Comparison of ENCODE assay signal across 8 cellular contexts in the genomic region with DNA sequence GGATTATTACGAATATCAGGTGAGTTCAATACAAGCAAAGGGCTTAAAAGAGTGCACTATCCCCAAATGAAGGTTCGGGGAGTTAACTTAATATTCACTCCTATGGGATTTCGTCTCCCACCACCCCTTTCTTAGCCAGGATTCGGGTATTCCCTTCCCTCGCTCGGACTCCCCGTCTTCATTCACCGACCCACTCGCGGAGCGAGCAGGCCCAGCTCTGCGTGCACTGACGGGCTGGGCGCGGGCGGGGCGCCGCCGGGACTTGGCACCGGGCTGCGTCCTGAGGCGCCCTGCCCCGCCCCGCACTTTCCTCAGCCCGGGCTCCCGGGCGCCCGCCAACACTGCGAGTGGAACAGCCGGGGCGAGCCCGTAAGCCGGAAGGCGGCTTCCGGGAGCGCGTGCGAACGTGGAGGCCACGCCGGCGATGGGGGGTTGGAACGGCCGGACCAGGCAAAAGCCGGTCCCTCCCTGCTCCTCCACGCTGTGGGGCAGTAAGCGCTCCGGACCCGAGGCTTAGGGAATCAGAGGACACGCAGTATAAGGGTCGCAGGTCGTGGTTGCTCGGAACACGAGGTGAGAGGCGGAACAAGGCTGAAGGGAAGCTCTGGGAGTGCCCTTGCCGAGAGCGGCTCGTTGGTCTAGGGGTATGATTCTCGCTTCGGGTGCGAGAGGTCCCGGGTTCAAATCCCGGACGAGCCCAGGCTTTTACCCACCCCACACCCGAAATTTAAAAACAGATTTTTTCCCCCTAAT. TPM values are rescaled to one million over a fixed set of nuclear protein-coding genes. Genes with fewer than 3 reads are reported as not detected.
DNase-seq lines count a peak whose midpoint lies in the region; ATAC-seq and TF ChIP-seq lines count a peak whose summit lies in the region.

No MANE protein-coding gene starts in this region.

- H3K27ac ChIP-seq in coronary artery (peak overlapping the region; percentile 86 to 96), liver (ENCODE audit: low read depth in 1 of 2, low read length in 2 of 2) (peak overlapping the region; percentile 89 to 95)

- peaks cover 0 to 27% (median 10%) of the 10 kb centered on the region in 4 donors for H3K4me1 ChIP-seq in liver (ENCODE audit: control insufficient read depth in 4 of 4, insufficient read depth in 4 of 4, low read length in 3 of 4)

- H3K4me3 Mint-ChIP-seq in activated CD4-positive, alpha-beta T cell treated with anti-CD3 and anti-CD28 coated beads, Interleukin-2, amount 10 ng/mL, durations not matched to agents 24 days and 14 days: peak overlapping the region; percentile 96

- H3K9me3 ChIP-seq in liver (ENCODE audit: control insufficient read depth in 4 of 4, low read length in 3 of 4): no peaks in the 10 kb centered on the region

- no peaks in the 10 kb centered on the region for H3K9me3 Mint-ChIP-seq in activated CD4-positive, alpha-beta T cell treated with anti-CD3 and anti-CD28 coated beads, Interleukin-2, amount 10 ng/mL, durations not matched to agents 24 days and 14 days

- peaks cover 3% of the 10 kb centered on the region; the same call in 1 of the 2 replicates for H3K27me3 ChIP-seq in BJ (ENCODE audit: control insufficient read depth, insufficient read depth, low read length)
- no peaks in the 10 kb centered on the region for H3K27me3 ChIP-seq in liver (ENCODE audit: control insufficient read depth in 4 of 4, insufficient read depth in 4 of 4, low read length in 3 of 4)

- H3K9ac ChIP-seq in liver (ENCODE audit: low read depth in 1 of 2, low read length in 2 of 2): peak overlapping the region; percentile 69 to 75

- under 1% methylated on average over 65 of the region's 65 CpGs for WGBS in liver

- TF ChIP-seq RAD21 in liver (IDR thresholded peaks at IDR 0.05): no peak

- H3K27me3 Mint-ChIP-seq in activated CD4-positive, alpha-beta T cell treated with anti-CD3 and anti-CD28 coated beads, Interleukin-2, amount 10 ng/mL, durations not matched to agents 24 days and 14 days: peaks cover 13% of the 10 kb centered on the region

- CTCF ChIA-PET in BJ (lab: Yijun Ruan, JAX): interaction anchor here (1.2 to 2.5 kb wide), 12 partner anchors 10 to 368 kb away, joined by 3 to 11 read pairs (median 6); no protein-coding TSS in a partner anchor

- H3K27ac Mint-ChIP-seq in activated CD4-positive, alpha-beta T cell treated with anti-CD3 and anti-CD28 coated beads, Interleukin-2, amount 10 ng/mL, durations not matched to agents 24 days and 14 days: peak overlapping the region; percentile 98

- intact Hi-C loops in activated CD4-positive, alpha-beta T cell treated with anti-CD3 and anti-CD28 coated beads, Interleukin-2, amount 10 ng/mL, durations not matched to agents 24 days and 14 days (cut with micrococcal nuclease): loop anchor here (2.0 to 10.0 kb wide), 3 partner anchors 85 to 489 kb away; partner anchors contain the start of gene POU2F1

- peaks cover 3% of the 10 kb centered on the region for H3K36me3 Mint-ChIP-seq in activated CD4-positive, alpha-beta T cell treated with anti-CD3 and anti-CD28 coated beads, Interleukin-2, amount 10 ng/mL, durations not matched to agents 24 days and 14 days (ENCODE audit: low read depth)

- H3K4me3 ChIP-seq in BJ (ENCODE audit: low read depth, low read length): peak overlapping the region; percentile 77
- peak overlapping the region; percentile 89 for H3K4me3 ChIP-seq in coronary artery
- H3K4me3 ChIP-seq in liver (ENCODE audit: low read depth in 1 of 3, low read length in 3 of 3): peak overlapping the region; percentile 64 to 97 (median 79)

- DNase-seq in BJ (ENCODE audit: low read depth) (peak; percentile 35), NCI-H524 (lab: John Stamatoyannopoulos, UW) (peak; percentile 67 to 84), coronary artery (ENCODE audit: low spot score) (peak; percentile 93)
- DNase-seq in activated CD4-positive, alpha-beta T cell treated with anti-CD3 and anti-CD28 coated beads, Interleukin-2, amount 10 ng/mL, durations not matched to agents 24 days and 14 days: peak; percentile 95
- DNase-seq in stimulated activated CD4-positive, alpha-beta T cell treated with anti-CD3 and anti-CD28 coated beads, Interleukin-4, amount 100 ng/mL, for 1 hour: peak; percentile 89

- H3K36me3 ChIP-seq in BJ (ENCODE audit: control insufficient read depth, insufficient read depth, low read length) (no peaks in the 10 kb centered on the region), liver (ENCODE audit: control insufficient read depth in 4 of 4, insufficient read depth in 3 of 4, low read depth in 1 of 4, low read length in 3 of 4) (no peaks in the 10 kb centered on the region)

- POLR2A ChIA-PET in BJ (lab: Charles Lee): interaction anchor here (0.6 kb wide), 3 partner anchors 65 to 419 kb away, joined by 3 to 7 read pairs (median 3); no protein-coding TSS in a partner anchor

- H3K4me1 Mint-ChIP-seq in activated CD4-positive, alpha-beta T cell treated with anti-CD3 and anti-CD28 coated beads, Interleukin-2, amount 10 ng/mL, durations not matched to agents 24 days and 14 days: peaks cover 45% of the 10 kb centered on the region

- TF ChIP-seq CTCF in BJ (IDR thresholded peaks at IDR 0.05; ENCODE audit: insufficient read depth, low read depth, low read length): no peak
- TF ChIP-seq CTCF in coronary artery (IDR thresholded peaks at IDR 0.05): no peak
- TF ChIP-seq CTCF in liver (IDR thresholded peaks at IDR 0.05; ENCODE audit: low read depth, low read length, missing input control): no peak

- ATAC-seq in GM19324 (IDR thresholded peaks at IDR 0.05; ENCODE audit: low FRiP score, unreplicated experiment) (peak; percentile 66), HG03457 (IDR thresholded peaks at IDR 0.05; ENCODE audit: unreplicated experiment) (peak; percentile 43)

TF ChIP-seq in liver, 16 proteins besides CTCF, POLR2A, EP300 and RAD21 (continues in another document):
- TF ChIP-seq EGR1 (IDR thresholded peaks at IDR 0.05; ENCODE audit: low read depth in 2 of 2): no peak
- no peak for TF ChIP-seq FOXA1 (IDR thresholded peaks at IDR 0.05)
- TF ChIP-seq RXRA (IDR thresholded peaks at IDR 0.05): peak; percentile 41 to 61
- TF ChIP-seq, protein P1, sequence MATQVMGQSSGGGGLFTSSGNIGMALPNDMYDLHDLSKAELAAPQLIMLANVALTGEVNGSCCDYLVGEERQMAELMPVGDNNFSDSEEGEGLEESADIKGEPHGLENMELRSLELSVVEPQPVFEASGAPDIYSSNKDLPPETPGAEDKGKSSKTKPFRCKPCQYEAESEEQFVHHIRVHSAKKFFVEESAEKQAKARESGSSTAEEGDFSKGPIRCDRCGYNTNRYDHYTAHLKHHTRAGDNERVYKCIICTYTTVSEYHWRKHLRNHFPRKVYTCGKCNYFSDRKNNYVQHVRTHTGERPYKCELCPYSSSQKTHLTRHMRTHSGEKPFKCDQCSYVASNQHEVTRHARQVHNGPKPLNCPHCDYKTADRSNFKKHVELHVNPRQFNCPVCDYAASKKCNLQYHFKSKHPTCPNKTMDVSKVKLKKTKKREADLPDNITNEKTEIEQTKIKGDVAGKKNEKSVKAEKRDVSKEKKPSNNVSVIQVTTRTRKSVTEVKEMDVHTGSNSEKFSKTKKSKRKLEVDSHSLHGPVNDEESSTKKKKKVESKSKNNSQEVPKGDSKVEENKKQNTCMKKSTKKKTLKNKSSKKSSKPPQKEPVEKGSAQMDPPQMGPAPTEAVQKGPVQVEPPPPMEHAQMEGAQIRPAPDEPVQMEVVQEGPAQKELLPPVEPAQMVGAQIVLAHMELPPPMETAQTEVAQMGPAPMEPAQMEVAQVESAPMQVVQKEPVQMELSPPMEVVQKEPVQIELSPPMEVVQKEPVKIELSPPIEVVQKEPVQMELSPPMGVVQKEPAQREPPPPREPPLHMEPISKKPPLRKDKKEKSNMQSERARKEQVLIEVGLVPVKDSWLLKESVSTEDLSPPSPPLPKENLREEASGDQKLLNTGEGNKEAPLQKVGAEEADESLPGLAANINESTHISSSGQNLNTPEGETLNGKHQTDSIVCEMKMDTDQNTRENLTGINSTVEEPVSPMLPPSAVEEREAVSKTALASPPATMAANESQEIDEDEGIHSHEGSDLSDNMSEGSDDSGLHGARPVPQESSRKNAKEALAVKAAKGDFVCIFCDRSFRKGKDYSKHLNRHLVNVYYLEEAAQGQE (IDR thresholded peaks at IDR 0.05): no peak
- peak; percentile 42 for TF ChIP-seq YY1 (IDR thresholded peaks at IDR 0.05)
- TF ChIP-seq SP1 (IDR thresholded peaks at IDR 0.05): peak; percentile 16
- TF ChIP-seq, protein P2, sequence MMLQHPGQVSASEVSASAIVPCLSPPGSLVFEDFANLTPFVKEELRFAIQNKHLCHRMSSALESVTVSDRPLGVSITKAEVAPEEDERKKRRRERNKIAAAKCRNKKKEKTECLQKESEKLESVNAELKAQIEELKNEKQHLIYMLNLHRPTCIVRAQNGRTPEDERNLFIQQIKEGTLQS (IDR thresholded peaks at IDR 0.05): peak; percentile 100
- peak; percentile 95 for TF ChIP-seq MAX (IDR thresholded peaks at IDR 0.05)
- TF ChIP-seq JUND (IDR thresholded peaks at IDR 0.05): no peak
- TF ChIP-seq TAF1 (conservative IDR thresholded peaks at IDR 0.05): no peak
- peak in 1 of 2 donors; percentile 10 for TF ChIP-seq HNF4A (conservative IDR thresholded peaks at IDR 0.05)
- no peak for TF ChIP-seq ZBTB33 (IDR thresholded peaks at IDR 0.05)
- TF ChIP-seq FOXA2 (IDR thresholded peaks at IDR 0.05): no peak
- no peak for TF ChIP-seq HNF4G (IDR thresholded peaks at IDR 0.05)

RNA-seq across cellular contexts. Expression of gene MPZL1, which starts 7.5 kb away (rescaled TPM):
- polyA plus RNA-seq in BJ (2011; rRNA removed) (79.1 and 125 TPM in 2 replicates), liver (10 to 100 TPM; 11.3 to 12.8 TPM)
- polyA minus RNA-seq in BJ (2011; rRNA and poly(A)+ RNA removed): 62.1 and 64.5 TPM in 2 replicates
- 39.3 and 41.8 TPM in 2 replicates for total RNA-seq in activated CD4-positive, alpha-beta T cell treated with anti-CD3 and anti-CD28 coated beads, Interleukin-2, amount 10 ng/mL, durations not matched to agents 24 days and 14 days
- 10 to 100 TPM; 20.8 to 26.1 TPM for total RNA-seq in liver

Comparison
In these comparisons a context has a peak if more than half of its experiments do, and no peak if none do; other contexts are left out.
1. Peak in every context shown above with its lines: DNase-seq, ATAC-seq, H3K4me3 ChIP-seq and H3K27ac ChIP-seq.
2. DNase-seq: peak in every context shown above with its lines; median percentile 95 in activated CD4-positive, alpha-beta T cell treated with anti-CD3 and anti-CD28 coated beads, Interleukin-2, amount 10 ng/mL, durations not matched to agents 24 days and 14 days; 93 in coronary artery; 89 in stimulated activated CD4-positive, alpha-beta T cell treated with anti-CD3 and anti-CD28 coated beads, Interleukin-4, amount 100 ng/mL, for 1 hour; 76 in NCI-H524; 35 in BJ.